12 cellular contexts compared by ENCODE assay signal in the genomic region with DNA sequence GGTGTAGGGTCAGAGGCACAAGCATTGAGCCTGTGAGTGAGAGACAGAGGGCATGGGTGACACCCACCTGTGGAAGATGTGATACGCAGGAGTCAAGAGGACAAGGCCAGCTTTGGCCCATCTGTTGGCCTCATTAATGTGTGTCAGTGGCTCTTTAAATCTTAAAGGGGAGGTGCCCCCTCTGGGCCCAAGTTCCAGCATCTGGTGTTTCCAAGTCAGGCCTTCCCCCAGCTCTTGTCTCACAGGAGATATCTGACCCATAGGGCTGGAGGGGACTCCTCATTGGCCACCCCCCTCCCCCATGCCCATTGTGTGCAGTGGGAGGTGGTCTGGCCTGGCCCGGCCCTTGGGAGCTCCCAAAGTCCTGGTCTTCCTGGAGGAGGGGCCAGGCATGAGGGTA. TPM values are rescaled to one million over a fixed set of nuclear protein-coding genes. Genes with fewer than 3 reads are reported as not detected.
DNase-seq lines count a peak whose midpoint lies in the region; ATAC-seq lines count a peak whose summit lies in the region.
"Had no signal": no experiment of that assay in that cellular context is flagged by ENCODE, and none has a peak within 500 bp of the region (broad histone marks: within the 10 kb centered on the region; RNA-seq: fewer than 3 reads in every experiment).

No MANE protein-coding gene starts in this region.

- peak overlapping the region; percentile 79 for H3K4me3 Mint-ChIP-seq in dendritic cell treated with granulocyte-macrophage colony-stimulating factor and Interleukin-4, amounts not matched to agents 40 ng/mL and 50 ng/mL, for 4 days
- peak overlapping the region in 2 of 8 donors; percentile 19 to 76 for H3K4me3 Mint-ChIP-seq in naive B cell

- peaks cover 95% of the 10 kb centered on the region for H3K36me3 Mint-ChIP-seq in dendritic cell treated with granulocyte-macrophage colony-stimulating factor and Interleukin-4, amounts not matched to agents 40 ng/mL and 50 ng/mL, for 4 days (ENCODE audit: low read depth)
- no peaks in the 10 kb centered on the region for H3K36me3 Mint-ChIP-seq in naive B cell

- DNase-seq in CD1c-positive myeloid dendritic cell (ENCODE audit: extremely low spot score) (peak; percentile 26), NCI-H524 treated with DMSO at 0.1 percent for 48 hours (lab: John Stamatoyannopoulos, UW) (peak; percentile 52), naive B cell (no peak), occipital lobe (lab: John Stamatoyannopoulos, UW) (no peak), DMS53 treated with DMSO at 0.1 percent for 48 hours (lab: John Stamatoyannopoulos, UW; ENCODE audit: unreplicated experiment) (no peak), kidney tubule cell (ENCODE audit: low spot score) (no peak), anterior cingulate cortex (lab: John Stamatoyannopoulos, UW) (no peak)
- DNase-seq: dermis blood vessel endothelial cell; NCI-H2227 treated with DMSO at 0.1 percent for 48 hours; stimulated activated CD4-positive, alpha-beta T cell treated with anti-CD3 and anti-CD28 coated beads, Interleukin-4, amount 100 ng/mL, for 24 hours had no signal

- H3K9me3 Mint-ChIP-seq in dendritic cell treated with granulocyte-macrophage colony-stimulating factor and Interleukin-4, amounts not matched to agents 40 ng/mL and 50 ng/mL, for 4 days = no peaks in the 10 kb centered on the region
- H3K9me3 Mint-ChIP-seq in naive B cell = no peaks in the 10 kb centered on the region

- peak overlapping the region; percentile 95 for H3K27ac Mint-ChIP-seq in dendritic cell treated with granulocyte-macrophage colony-stimulating factor and Interleukin-4, amounts not matched to agents 40 ng/mL and 50 ng/mL, for 4 days
- peak overlapping the region in 5 of 6 donors; percentile 58 to 95 (median 93) for H3K27ac Mint-ChIP-seq in naive B cell

- no peaks in the 10 kb centered on the region for H3K27me3 Mint-ChIP-seq in dendritic cell treated with granulocyte-macrophage colony-stimulating factor and Interleukin-4, amounts not matched to agents 40 ng/mL and 50 ng/mL, for 4 days
- H3K27me3 Mint-ChIP-seq in naive B cell = no peaks in the 10 kb centered on the region

- no peak for ATAC-seq in naive B cell (ENCODE audit: low read depth in 2 of 2)

- intact Hi-C loops in dendritic cell treated with granulocyte-macrophage colony-stimulating factor and Interleukin-4, amounts not matched to agents 40 ng/mL and 50 ng/mL, for 4 days (cut with micrococcal nuclease) = loop anchor here (1.0 kb wide), 1 partner anchor 9 kb away; no protein-coding TSS in a partner anchor

- peaks cover 84% of the 10 kb centered on the region for H3K4me1 Mint-ChIP-seq in dendritic cell treated with granulocyte-macrophage colony-stimulating factor and Interleukin-4, amounts not matched to agents 40 ng/mL and 50 ng/mL, for 4 days (ENCODE audit: low read depth)
- H3K4me1 Mint-ChIP-seq in naive B cell = peaks cover 40 to 50% (median 47%) of the 10 kb centered on the region in 3 donors

RNA-seq across cellular contexts. Expression of a gene that starts 8.9 kb away (rescaled TPM):
- not detected for polyA plus RNA-seq in naive B cell (ENCODE audit: low read depth in 6 of 6)
- 0.31 TPM for total RNA-seq in occipital lobe
- total RNA-seq: left lobe of liver had no signal

RNA-seq across cellular contexts. Expression of a gene that starts 10.8 kb away (rescaled TPM):
- 10 to 100 TPM in 4 of 6 donors, 1 to 10 TPM in 2; 5.5 to 18.3 (median 11.6) TPM for polyA plus RNA-seq in naive B cell (ENCODE audit: low read depth in 6 of 6)
- total RNA-seq in occipital lobe = 9.7 TPM

RNA-seq across cellular contexts. Expression of a gene that starts 14.3 kb away (rescaled TPM):
- polyA plus RNA-seq in naive B cell (ENCODE audit: low read depth in 6 of 6) = 10 to 100 TPM; 44.3 to 82.6 (median 61.8) TPM
- total RNA-seq in occipital lobe = 22.3 TPM

RNA-seq across cellular contexts. Expression of a gene that starts 16.4 kb away (rescaled TPM):
- polyA plus RNA-seq in naive B cell (ENCODE audit: low read depth in 6 of 6) = 10 to 100 TPM; 56.9 to 74.5 (median 69.8) TPM
- total RNA-seq in occipital lobe = 23.6 TPM

RNA-seq across cellular contexts. Expression of a gene that starts 27.3 kb away (rescaled TPM):
- polyA plus RNA-seq in naive B cell (ENCODE audit: low read depth in 6 of 6) = 10 to 100 TPM in 4 of 6 donors, 1 to 10 TPM in 2; 9.2 to 20.1 (median 11.9) TPM
- 9.0 TPM for total RNA-seq in occipital lobe

Comparison
In these comparisons a context has a peak if more than half of its experiments do, and no peak if none do; other contexts are left out.
1. DNase-seq: peak in CD1c-positive myeloid dendritic cell (single experiment) and NCI-H524 treated with DMSO at 0.1 percent for 48 hours (single experiment); none in naive B cell (single experiment), occipital lobe (single experiment), DMS53 treated with DMSO at 0.1 percent for 48 hours (single experiment), kidney tubule cell (single experiment) and anterior cingulate cortex (0 of 58).